In genomic region chr6:111105578-111105977, GRCh38 we compare ENCODE assay signal across 9 cellular contexts. TPM values are rescaled to one million over a fixed set of nuclear protein-coding genes. Genes with fewer than 3 reads are reported as not detected.
DNase-seq lines count a peak whose midpoint lies in the region; ATAC-seq and TF ChIP-seq lines count a peak whose summit lies in the region.
"Had no signal": no experiment of that assay in that cellular context is flagged by ENCODE, and none has a peak within 500 bp of the region (broad histone marks: within the 10 kb centered on the region; RNA-seq: fewer than 3 reads in every experiment).

No MANE protein-coding gene starts in this region.

- peaks cover 9% of the 10 kb centered on the region for H3K9me3 Mint-ChIP-seq in activated CD4-positive, alpha-beta T cell treated with anti-CD3 and anti-CD28 coated beads for 36 hours (ENCODE audit: low read depth)
- peaks cover 15% of the 10 kb centered on the region for H3K9me3 Mint-ChIP-seq in activated CD4-positive, alpha-beta T cell treated with anti-CD3 and anti-CD28 coated beads, Interleukin-2, amount 10 ng/mL, durations not matched to agents 7 days and 5 days
- peaks cover 6 to 13% (median 9%) of the 10 kb centered on the region in 5 donors for H3K9me3 Mint-ChIP-seq in CD8-positive, alpha-beta memory T cell

- CTCF ChIA-PET in activated CD4-positive, alpha-beta T cell treated with anti-CD3 and anti-CD28 coated beads for 36 hours (lab: Charles Lee): interaction anchor here (1.1 kb wide), 1 partner anchor 25 kb away, joined by 3 read pairs; no protein-coding TSS in a partner anchor
- CTCF ChIA-PET in activated CD4-positive, alpha-beta T cell treated with anti-CD3 and anti-CD28 coated beads, Interleukin-2, amount 10 ng/mL, durations not matched to agents 7 days and 5 days (lab: Charles Lee): no interaction called here
- CTCF ChIA-PET in CD8-positive, alpha-beta memory T cell (lab: Charles Lee): no interaction called here

- no peak overlapping the region for H3K4me2 ChIP-seq in MM.1S (ENCODE audit: low read depth, low read length)

- intact Hi-C loops in activated CD4-positive, alpha-beta T cell treated with anti-CD3 and anti-CD28 coated beads for 36 hours (cut with DNase I, micrococcal nuclease): no loop called here
- intact Hi-C loops in Right ventricle myocardium superior (cut with DNase I): loop anchor here (10.0 kb wide), 1 partner anchor 99 kb away; no protein-coding TSS in a partner anchor

- no peaks in the 10 kb centered on the region for H3F3A ChIP-seq in MM.1S (ENCODE audit: insufficient read depth, low read length)

- no peaks in the 10 kb centered on the region for H3K9me2 ChIP-seq in MM.1S (replicated peaks; ENCODE audit: insufficient read depth, low read length)

- H3K4me3 ChIP-seq in CD8-positive, alpha-beta memory T cell (ENCODE audit: low read length): no peak overlapping the region
- H3K4me3 ChIP-seq in MM.1S (ENCODE audit: low read length): no peak overlapping the region

- DNase-seq in activated CD4-positive, alpha-beta T cell treated with anti-CD3 and anti-CD28 coated beads for 36 hours: peak; percentile 71
- no peak for DNase-seq in activated CD4-positive, alpha-beta T cell treated with anti-CD3 and anti-CD28 coated beads, Interleukin-2, amount 10 ng/mL, durations not matched to agents 7 days and 5 days
- peak; percentile 85 for DNase-seq in RPMI8226
- peak; percentile 90 for DNase-seq in Right ventricle myocardium superior
- DNase-seq in stimulated activated CD4-positive, alpha-beta T cell treated with anti-CD3 and anti-CD28 coated beads, TNF-alpha, amount 100 ng/mL, for 48 hours (ENCODE audit: low read depth in 3 of 3): peak in 2 of 3 donors; percentile 10 to 29
- no peak for DNase-seq in CD8-positive, alpha-beta memory T cell
- DNase-seq in MM.1S: no peak

- peaks cover 7% of the 10 kb centered on the region for H3K9me3 ChIP-seq in CD8-positive, alpha-beta memory T cell (ENCODE audit: low read length)
- no peaks in the 10 kb centered on the region for H3K9me3 ChIP-seq in MM.1S (replicated peaks; ENCODE audit: insufficient read depth, low read length)

- H3K4me3 Mint-ChIP-seq in activated CD4-positive, alpha-beta T cell treated with anti-CD3 and anti-CD28 coated beads for 36 hours: no peak overlapping the region
- H3K4me3 Mint-ChIP-seq in activated CD4-positive, alpha-beta T cell treated with anti-CD3 and anti-CD28 coated beads, Interleukin-2, amount 10 ng/mL, durations not matched to agents 7 days and 5 days: no peak overlapping the region
- no peak overlapping the region for H3K4me3 Mint-ChIP-seq in CD8-positive, alpha-beta memory T cell
- H3K4me3 Mint-ChIP-seq: B cell had no signal

- no peak overlapping the region for H2AFZ ChIP-seq in MM.1S (ENCODE audit: low read length)

- H3K27me3 Mint-ChIP-seq in activated CD4-positive, alpha-beta T cell treated with anti-CD3 and anti-CD28 coated beads for 36 hours: no peaks in the 10 kb centered on the region
- no peaks in the 10 kb centered on the region for H3K27me3 Mint-ChIP-seq in activated CD4-positive, alpha-beta T cell treated with anti-CD3 and anti-CD28 coated beads, Interleukin-2, amount 10 ng/mL, durations not matched to agents 7 days and 5 days
- H3K27me3 Mint-ChIP-seq in CD8-positive, alpha-beta memory T cell: peaks cover 24% of the 10 kb centered on the region in 2 donors

- no peaks in the 10 kb centered on the region for H3K4me1 ChIP-seq in CD8-positive, alpha-beta memory T cell (ENCODE audit: insufficient read depth, low read length)
- no peaks in the 10 kb centered on the region for H3K4me1 ChIP-seq in MM.1S (ENCODE audit: low read length)

- H3K36me3 Mint-ChIP-seq in activated CD4-positive, alpha-beta T cell treated with anti-CD3 and anti-CD28 coated beads for 36 hours (ENCODE audit: low read depth): peaks cover 18% of the 10 kb centered on the region
- peaks cover 12% of the 10 kb centered on the region for H3K36me3 Mint-ChIP-seq in activated CD4-positive, alpha-beta T cell treated with anti-CD3 and anti-CD28 coated beads, Interleukin-2, amount 10 ng/mL, durations not matched to agents 7 days and 5 days (ENCODE audit: low read depth)
- peaks cover 0 to 7% (median 0%) of the 10 kb centered on the region in 3 donors for H3K36me3 Mint-ChIP-seq in CD8-positive, alpha-beta memory T cell

- no peaks in the 10 kb centered on the region for H3K27me3 ChIP-seq in CD8-positive, alpha-beta memory T cell (ENCODE audit: insufficient read depth, low read length, poor library complexity, severe bottlenecking)
- H3K27me3 ChIP-seq in MM.1S (replicated peaks; ENCODE audit: insufficient read depth, low read length): no peaks in the 10 kb centered on the region

- H3K27ac Mint-ChIP-seq in activated CD4-positive, alpha-beta T cell treated with anti-CD3 and anti-CD28 coated beads for 36 hours: no peak overlapping the region
- H3K27ac Mint-ChIP-seq in activated CD4-positive, alpha-beta T cell treated with anti-CD3 and anti-CD28 coated beads, Interleukin-2, amount 10 ng/mL, durations not matched to agents 7 days and 5 days: no peak overlapping the region
- no peak overlapping the region for H3K27ac Mint-ChIP-seq in CD8-positive, alpha-beta memory T cell
- H3K27ac Mint-ChIP-seq: B cell had no signal

- H3K9ac ChIP-seq in MM.1S (ENCODE audit: low read length): no peak overlapping the region

- peak; percentile 83 for ATAC-seq in activated CD4-positive, alpha-beta T cell treated with anti-CD3 and anti-CD28 coated beads for 36 hours
- ATAC-seq in Right ventricle myocardium superior (ENCODE audit: poor library complexity): peak; percentile 98
- ATAC-seq in HG02884 (IDR thresholded peaks at IDR 0.05; ENCODE audit: unreplicated experiment): no peak

- no peak for TF ChIP-seq CTCF in MM.1S (IDR thresholded peaks at IDR 0.05; ENCODE audit: low read length)

- H4K20me1 ChIP-seq in MM.1S (ENCODE audit: insufficient read depth, low read length): no peaks in the 10 kb centered on the region

- no peak overlapping the region for H3K27ac ChIP-seq in CD8-positive, alpha-beta memory T cell (ENCODE audit: low read depth, low read length)
- H3K27ac ChIP-seq in MM.1S (ENCODE audit: low read length): no peak overlapping the region

- peaks cover 15% of the 10 kb centered on the region for H3K4me1 Mint-ChIP-seq in activated CD4-positive, alpha-beta T cell treated with anti-CD3 and anti-CD28 coated beads for 36 hours
- peaks cover 2% of the 10 kb centered on the region for H3K4me1 Mint-ChIP-seq in activated CD4-positive, alpha-beta T cell treated with anti-CD3 and anti-CD28 coated beads, Interleukin-2, amount 10 ng/mL, durations not matched to agents 7 days and 5 days
- H3K4me1 Mint-ChIP-seq in CD8-positive, alpha-beta memory T cell: peaks cover 0 to 5% (median 0%) of the 10 kb centered on the region in 3 donors
- H3K4me1 Mint-ChIP-seq: B cell had no signal

- H3K79me2 ChIP-seq in MM.1S (ENCODE audit: low read length): no peaks in the 10 kb centered on the region

- no peaks in the 10 kb centered on the region for H3K36me3 ChIP-seq in CD8-positive, alpha-beta memory T cell (ENCODE audit: insufficient read depth, low read length)
- H3K36me3 ChIP-seq in MM.1S (replicated peaks; ENCODE audit: insufficient read depth, low read length): no peaks in the 10 kb centered on the region

- POLR2A ChIA-PET in activated CD4-positive, alpha-beta T cell treated with anti-CD3 and anti-CD28 coated beads for 36 hours (lab: Charles Lee): no interaction called here
- POLR2A ChIA-PET in activated CD4-positive, alpha-beta T cell treated with anti-CD3 and anti-CD28 coated beads, Interleukin-2, amount 10 ng/mL, durations not matched to agents 7 days and 5 days (lab: Charles Lee): no interaction called here
- POLR2A ChIA-PET in CD8-positive, alpha-beta memory T cell (lab: Charles Lee): no interaction called here

RNA-seq across cellular contexts. Expression of gene SLC16A10, which starts 18.3 kb away (rescaled TPM):
- total RNA-seq in activated CD4-positive, alpha-beta T cell treated with anti-CD3 and anti-CD28 coated beads for 36 hours: 1 to 10 TPM; 6.2 to 7.0 TPM
- 1 to 10 TPM; 3.2 TPM for total RNA-seq in activated CD4-positive, alpha-beta T cell treated with anti-CD3 and anti-CD28 coated beads, Interleukin-2, amount 10 ng/mL, durations not matched to agents 7 days and 5 days
- 8.6 TPM for total RNA-seq in Right ventricle myocardium superior
- total RNA-seq in CD8-positive, alpha-beta memory T cell: 1 to 10 TPM; 3.3 to 3.5 TPM
- polyA plus RNA-seq in CD8-positive, alpha-beta memory T cell: 2.2 TPM

Comparison
In these comparisons a context has a peak if more than half of its experiments do, and no peak if none do; other contexts are left out.
1. DNase-seq: peak in activated CD4-positive, alpha-beta T cell treated with anti-CD3 and anti-CD28 coated beads for 36 hours (single experiment), RPMI8226 (single experiment), Right ventricle myocardium superior (single experiment) and stimulated activated CD4-positive, alpha-beta T cell treated with anti-CD3 and anti-CD28 coated beads, TNF-alpha, amount 100 ng/mL, for 48 hours (2 of 3); none in activated CD4-positive, alpha-beta T cell treated with anti-CD3 and anti-CD28 coated beads, Interleukin-2, amount 10 ng/mL, durations not matched to agents 7 days and 5 days (single experiment), CD8-positive, alpha-beta memory T cell (0 of 5) and MM.1S (single experiment).